ENCODE assay signal across 1 cellular context in genomic region chr1:201288765-201289164, GRCh38.
TF ChIP-seq lines count a peak whose summit lies in the region.

No MANE protein-coding gene starts in this region.

TF ChIP-seq in HepG2, 621 proteins besides CTCF, POLR2A, EP300 and RAD21:
- TF ChIP-seq IRF2 (CRISPR knock-in tag; IDR thresholded peaks at IDR 0.05) (no peak), ZNF513 (CRISPR knock-in tag; conservative IDR thresholded peaks at IDR 0.05) (no peak), KLF13 (CRISPR knock-in tag; IDR thresholded peaks at IDR 0.05) (no peak), ERF (CRISPR knock-in tag; IDR thresholded peaks at IDR 0.05) (no peak), HES4 (CRISPR knock-in tag; IDR thresholded peaks at IDR 0.05; ENCODE audit: borderline replicate concordance) (no peak), ZNF552 (CRISPR knock-in tag; IDR thresholded peaks at IDR 0.05; ENCODE audit: borderline replicate concordance) (no peak), MYNN (CRISPR knock-in tag; IDR thresholded peaks at IDR 0.05; ENCODE audit: low read depth) (no peak), TEAD2 (CRISPR knock-in tag; IDR thresholded peaks at IDR 0.05) (no peak), ZFP37 (CRISPR knock-in tag; IDR thresholded peaks at IDR 0.05; ENCODE audit: borderline replicate concordance) (no peak), SP1 (IDR thresholded peaks at IDR 0.05) (no peak), SP1 (CRISPR knock-in tag; IDR thresholded peaks at IDR 0.05) (no peak), ARID5B (CRISPR knock-in tag; IDR thresholded peaks at IDR 0.05) (no peak), MED8 (CRISPR knock-in tag; IDR thresholded peaks at IDR 0.05; ENCODE audit: insufficient replicate concordance) (no peak), ZNF639 (CRISPR knock-in tag; conservative IDR thresholded peaks at IDR 0.05) (no peak), ATF3 (CRISPR knock-in tag; IDR thresholded peaks at IDR 0.05) (no peak), SNAPC4 (CRISPR knock-in tag; IDR thresholded peaks at IDR 0.05) (no peak), U2AF2 (IDR thresholded peaks at IDR 0.05; ENCODE audit: low read depth, low read length) (no peak), SYNCRIP (IDR thresholded peaks at IDR 0.05; ENCODE audit: insufficient read depth, low read depth, low read length) (no peak), ATRX (CRISPR knock-in tag; IDR thresholded peaks at IDR 0.05; ENCODE audit: borderline replicate concordance) (no peak), BATF2 (CRISPR knock-in tag; IDR thresholded peaks at IDR 0.05) (no peak), CEBPG (CRISPR knock-in tag; IDR thresholded peaks at IDR 0.05) (no peak)
